ENCODE assay signal across 8 cellular contexts in the genomic region with DNA sequence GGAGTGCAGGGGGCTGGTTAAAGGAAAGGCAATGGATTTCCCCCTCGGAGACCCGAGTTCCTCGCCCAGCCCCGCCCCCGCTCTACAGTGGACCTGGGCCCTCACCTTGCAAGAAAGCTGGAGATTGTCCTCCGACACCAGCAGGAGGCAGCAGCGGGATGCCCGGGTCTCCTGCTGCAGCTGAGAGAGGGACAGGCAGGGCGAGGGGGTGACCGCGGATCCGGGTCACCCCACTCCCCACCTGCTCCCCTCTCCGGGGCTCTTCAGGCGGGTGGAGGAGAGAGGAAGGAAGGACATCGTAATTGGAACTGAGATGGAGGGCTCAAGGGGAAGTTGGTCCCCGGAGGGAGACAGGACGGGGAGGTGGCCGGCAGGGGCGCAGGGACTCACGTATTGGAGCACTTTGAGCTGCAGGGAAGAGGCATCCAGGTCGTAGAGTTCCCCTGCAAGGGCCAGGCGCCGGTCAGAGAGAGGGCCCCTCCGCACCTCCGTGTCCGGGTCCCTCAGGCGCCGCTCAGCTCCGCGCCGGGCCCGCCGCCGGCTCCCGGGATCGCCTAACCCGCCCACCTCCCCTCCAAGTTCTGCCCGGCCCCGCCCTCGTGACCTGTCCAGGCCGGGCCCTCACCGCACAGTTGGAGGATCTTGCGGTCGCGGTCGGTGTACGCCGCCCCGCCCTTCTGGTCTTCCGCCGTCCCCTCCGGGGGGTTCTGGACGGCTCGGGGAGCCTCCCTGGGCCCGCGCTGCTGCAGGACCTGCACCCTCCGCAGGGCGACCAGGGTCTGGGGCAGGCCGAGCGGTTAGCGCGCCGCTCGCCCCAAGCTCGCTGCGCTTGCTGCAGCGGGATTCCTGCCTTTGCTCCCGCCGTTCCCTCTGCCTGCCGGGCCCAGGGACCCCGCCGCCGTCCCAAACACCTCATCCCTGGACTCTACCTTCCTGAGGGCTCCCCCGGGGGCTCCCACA.
DNase-seq lines count a peak whose midpoint lies in the region; ATAC-seq, FAIRE-seq and TF ChIP-seq lines count a peak whose summit lies in the region.

No MANE protein-coding gene starts in this region.

- peak; percentile 81 to 89 for ATAC-seq in A549
- ATAC-seq in naive thymus-derived CD4-positive, alpha-beta T cell: peak; percentile 29
- peak; percentile 33 for ATAC-seq in upper lobe of right lung

- no peak for TF ChIP-seq POLR2A in A549 (IDR thresholded peaks at IDR 0.05; ENCODE audit: low read length)

- intact Hi-C loops in naive thymus-derived CD4-positive, alpha-beta T cell (cut with micrococcal nuclease): loop anchor here (1.0 kb wide), 1 partner anchor 53 kb away; no protein-coding TSS in a partner anchor
- intact Hi-C loops in upper lobe of right lung (cut with DNase I): loop anchor here (5.0 kb wide), 1 partner anchor 62 kb away; no protein-coding TSS in a partner anchor

- CTCF ChIA-PET in A549 (lab: Yijun Ruan, JAX): interaction anchor here (0.6 to 14.0 kb wide), 29 partner anchors 11 to 1121 kb away, joined by 3 to 293 read pairs (median 5); no protein-coding TSS in a partner anchor
- CTCF ChIA-PET in HEK293 (lab: Yijun Ruan, JAX): interaction anchor here (0.6 to 6.4 kb wide), 18 partner anchors 9 to 667 kb away, joined by 3 to 47 read pairs (median 5); no protein-coding TSS in a partner anchor
- CTCF ChIA-PET in naive thymus-derived CD4-positive, alpha-beta T cell (lab: Charles Lee): interaction anchor here (0.7 to 1.5 kb wide), 3 partner anchors 53 to 233 kb away, joined by 3 to 4 read pairs (median 4); no protein-coding TSS in a partner anchor

- H3K27me3 ChIP-seq in naive thymus-derived CD4-positive, alpha-beta T cell (ENCODE audit: control insufficient read depth in 2 of 2, insufficient read depth in 2 of 2, low read length in 2 of 2): peaks cover 0 to 6% of the 10 kb centered on the region in 2 donors
- peaks cover 40% of the 10 kb centered on the region for H3K27me3 ChIP-seq in upper lobe of right lung

- peaks cover 0 to 1% (median 0%) of the 10 kb centered on the region in 11 donors for H3K9me3 Mint-ChIP-seq in naive thymus-derived CD4-positive, alpha-beta T cell

- no peak overlapping the region for H3K27ac Mint-ChIP-seq in naive thymus-derived CD4-positive, alpha-beta T cell

- H3K4me1 ChIP-seq in A549 (0 out of 3 replicates have a peak, but pooled peaks cover 6% of the 10 kb centered on the region), HEK293 (ENCODE audit: control insufficient read depth, insufficient read depth, low read length) (no peaks in the 10 kb centered on the region), upper lobe of right lung (peaks cover 10% of the 10 kb centered on the region)
- H3K4me1 ChIP-seq in naive thymus-derived CD4-positive, alpha-beta T cell (ENCODE audit: control insufficient read depth in 2 of 2, insufficient read depth in 2 of 2, low read length in 2 of 2): peaks cover 13 to 16% of the 10 kb centered on the region in 2 donors

- peak; percentile 73 to 92 for DNase-seq in A549 (ENCODE audit: low read depth in 1 of 2, low spot score in 1 of 2)
- DNase-seq in activated CD4-positive, CD25-positive, alpha-beta regulatory T cell treated with anti-CD3 and anti-CD28 coated beads, Interleukin-2, amount 50 U/mL, for 72 hours: peak; percentile 45
- DNase-seq in effector CD4-positive, alpha-beta T cell: peak; percentile 34
- peak in 8 of 9 donors; percentile 24 to 51 (median 42) for DNase-seq in naive thymus-derived CD4-positive, alpha-beta T cell
- DNase-seq in upper lobe of right lung: peak; percentile 74
- DNase-seq in cerebellum (ENCODE audit: low spot score): no peak
- DNase-seq in NCI-H226: no peak

- H3K36me3 ChIP-seq in HEK293 (ENCODE audit: control insufficient read depth in 2 of 2, insufficient read depth in 1 of 2, low read length in 2 of 2) (no peaks in the 10 kb centered on the region), upper lobe of right lung (no peaks in the 10 kb centered on the region)
- H3K36me3 ChIP-seq in naive thymus-derived CD4-positive, alpha-beta T cell (ENCODE audit: control insufficient read depth in 2 of 3, insufficient read depth in 3 of 3, low read length in 3 of 3): no peaks in the 10 kb centered on the region

- POLR2A ChIA-PET in A549 (lab: Yijun Ruan, JAX) (interaction anchor here (0.7 kb wide), 1 partner anchor 52 kb away, joined by 3 read pairs; no protein-coding TSS in a partner anchor), HEK293 (lab: Yijun Ruan, JAX) (no interaction called here)
- POLR2A ChIA-PET in naive thymus-derived CD4-positive, alpha-beta T cell (lab: Charles Lee): no interaction called here

- peak; percentile 53 to 68 for TF ChIP-seq RAD21 in A549 (conservative IDR thresholded peaks at IDR 0.05 in 1 of 2, IDR thresholded peaks at IDR 0.05 in 1 of 2)

- no peak for FAIRE-seq in A549 (lab: Jason Lieb, UNC)

- H3K27ac ChIP-seq in A549 (peak overlapping the region; percentile 59 to 81; a peak in 5 of 6 replicates), HEK293 (ENCODE audit: extremely low read depth, low read depth, low read length) (no peak overlapping the region), upper lobe of right lung (no peak overlapping the region)
- no peak overlapping the region for H3K27ac ChIP-seq in naive thymus-derived CD4-positive, alpha-beta T cell (ENCODE audit: low read depth, low read length)

- no peak for TF ChIP-seq EP300 in A549 (IDR thresholded peaks at IDR 0.05)

- TF ChIP-seq CTCF in A549 (IDR thresholded peaks at IDR 0.05): peak; percentile 95
- TF ChIP-seq CTCF in HEK293 (tag by site-specific recombination; IDR thresholded peaks at IDR 0.05): no peak
- peak; percentile 40 for TF ChIP-seq CTCF in upper lobe of right lung (IDR thresholded peaks at IDR 0.05)

- 32% methylated on average over 28 of the region's 74 CpGs for WGBS in A549 (ENCODE audit: missing lambda C conversion rate)

- peak overlapping the region; percentile 57 for H3K4me3 ChIP-seq in A549
- H3K4me3 ChIP-seq in HEK293 (ENCODE audit: low read depth, low read length): peak overlapping the region; percentile 34
- H3K4me3 ChIP-seq in naive thymus-derived CD4-positive, alpha-beta T cell (ENCODE audit: low read length): peak overlapping the region; percentile 43
- H3K4me3 ChIP-seq in upper lobe of right lung: peak overlapping the region; percentile 20

- peak overlapping the region; percentile 63 to 86 (median 74) for H3K4me3 Mint-ChIP-seq in naive thymus-derived CD4-positive, alpha-beta T cell

- H3K36me3 Mint-ChIP-seq in naive thymus-derived CD4-positive, alpha-beta T cell: peaks cover 0 to 8% (median 0%) of the 10 kb centered on the region in 5 donors

- H3K9me3 ChIP-seq in A549: no peaks in the 10 kb centered on the region
- no peaks in the 10 kb centered on the region for H3K9me3 ChIP-seq in HEK293 (ENCODE audit: control insufficient read depth, insufficient read depth, low read depth, low read length)
- no peaks in the 10 kb centered on the region for H3K9me3 ChIP-seq in naive thymus-derived CD4-positive, alpha-beta T cell (ENCODE audit: control insufficient read depth in 2 of 3, low read length in 3 of 3)
- no peaks in the 10 kb centered on the region for H3K9me3 ChIP-seq in upper lobe of right lung

- peaks cover 22 to 42% (median 40%) of the 10 kb centered on the region in 7 donors for H3K4me1 Mint-ChIP-seq in naive thymus-derived CD4-positive, alpha-beta T cell

- peak overlapping the region; percentile 97 for H3K4me2 ChIP-seq in A549

- peaks cover 28 to 79% (median 58%) of the 10 kb centered on the region in 5 donors for H3K27me3 Mint-ChIP-seq in naive thymus-derived CD4-positive, alpha-beta T cell

TF ChIP-seq in A549, 52 proteins besides CTCF, POLR2A, EP300 and RAD21:
- TF ChIP-seq, protein P1, sequence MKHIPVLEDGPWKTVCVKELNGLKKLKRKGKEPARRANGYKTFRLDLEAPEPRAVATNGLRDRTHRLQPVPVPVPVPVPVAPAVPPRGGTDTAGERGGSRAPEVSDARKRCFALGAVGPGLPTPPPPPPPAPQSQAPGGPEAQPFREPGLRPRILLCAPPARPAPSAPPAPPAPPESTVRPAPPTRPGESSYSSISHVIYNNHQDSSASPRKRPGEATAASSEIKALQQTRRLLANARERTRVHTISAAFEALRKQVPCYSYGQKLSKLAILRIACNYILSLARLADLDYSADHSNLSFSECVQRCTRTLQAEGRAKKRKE (CRISPR knock-in tag; IDR thresholded peaks at IDR 0.05; ENCODE audit: low read depth): no peak
- peak; percentile 76 for TF ChIP-seq SMC3 (IDR thresholded peaks at IDR 0.05)

TF ChIP-seq in HEK293, 187 proteins besides CTCF, POLR2A, EP300 and RAD21:
- TF ChIP-seq ZEB2 (tag by site-specific recombination; IDR thresholded peaks at IDR 0.05) (no peak), ZNF654 (tag by site-specific recombination; IDR thresholded peaks at IDR 0.05; ENCODE audit: low read depth) (0 out of 2 replicates have a peak, but pooled peaks have one; percentile 7)

Comparison
In these comparisons a context has a peak if more than half of its experiments do, and no peak if none do; other contexts are left out.
1. ATAC-seq: peak in every context shown above with its lines; median percentile 85 in A549; 33 in upper lobe of right lung; 29 in naive thymus-derived CD4-positive, alpha-beta T cell.
2. DNase-seq: peak in A549 (2 of 2), activated CD4-positive, CD25-positive, alpha-beta regulatory T cell treated with anti-CD3 and anti-CD28 coated beads, Interleukin-2, amount 50 U/mL, for 72 hours (single experiment), effector CD4-positive, alpha-beta T cell (single experiment), naive thymus-derived CD4-positive, alpha-beta T cell (8 of 9) and upper lobe of right lung (single experiment); none in cerebellum (single experiment) and NCI-H226 (single experiment).
3. H3K27ac ChIP-seq: peak in A549 (2 of 2); none in HEK293 (single experiment), naive thymus-derived CD4-positive, alpha-beta T cell (single experiment) and upper lobe of right lung (single experiment).
4. Of the 5 proteins assayed by ChIP-seq in both HEK293 and A549: peak only in HEK293: none; only in A549: CTCF; in both: none; in neither: 4.
5. Peak in every context shown above with its lines, with median percentiles within 50 percentile points of each other: H3K4me3 ChIP-seq.